ENCODE assay signal across 1 cellular context in the genomic region with DNA sequence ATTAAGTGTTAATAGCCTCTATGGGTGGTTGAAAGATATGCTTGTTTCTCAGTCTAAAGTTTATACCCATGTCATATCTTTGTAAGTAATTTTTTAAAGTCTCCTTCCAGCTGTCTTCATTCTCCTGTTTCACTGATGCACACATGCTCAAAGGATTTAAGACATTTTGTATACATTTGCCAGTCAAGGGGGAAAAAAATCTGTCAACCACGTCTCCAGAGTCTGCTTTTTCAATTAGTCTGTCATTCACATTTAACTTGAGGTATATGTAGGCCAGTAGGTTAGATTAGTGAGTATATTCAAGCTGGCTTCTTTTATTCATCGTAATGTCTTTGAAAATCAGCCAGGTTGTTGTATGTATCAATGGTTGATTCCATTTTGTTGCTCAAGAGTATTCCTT.
TF ChIP-seq lines count a peak whose summit lies in the region.

No MANE protein-coding gene starts in this region.

TF ChIP-seq in SK-N-SH treated with all-trans-retinoic acid at 6 μM for 48 hours, 23 proteins besides CTCF, POLR2A, EP300 and RAD21 (continued from another document):
- no peak for TF ChIP-seq ESRRG (CRISPR knock-in tag; IDR thresholded peaks at IDR 0.05)
- TF ChIP-seq PPARA (CRISPR knock-in tag; IDR thresholded peaks at IDR 0.05; ENCODE audit: borderline replicate concordance), result no peak
- TF ChIP-seq, protein P1, sequence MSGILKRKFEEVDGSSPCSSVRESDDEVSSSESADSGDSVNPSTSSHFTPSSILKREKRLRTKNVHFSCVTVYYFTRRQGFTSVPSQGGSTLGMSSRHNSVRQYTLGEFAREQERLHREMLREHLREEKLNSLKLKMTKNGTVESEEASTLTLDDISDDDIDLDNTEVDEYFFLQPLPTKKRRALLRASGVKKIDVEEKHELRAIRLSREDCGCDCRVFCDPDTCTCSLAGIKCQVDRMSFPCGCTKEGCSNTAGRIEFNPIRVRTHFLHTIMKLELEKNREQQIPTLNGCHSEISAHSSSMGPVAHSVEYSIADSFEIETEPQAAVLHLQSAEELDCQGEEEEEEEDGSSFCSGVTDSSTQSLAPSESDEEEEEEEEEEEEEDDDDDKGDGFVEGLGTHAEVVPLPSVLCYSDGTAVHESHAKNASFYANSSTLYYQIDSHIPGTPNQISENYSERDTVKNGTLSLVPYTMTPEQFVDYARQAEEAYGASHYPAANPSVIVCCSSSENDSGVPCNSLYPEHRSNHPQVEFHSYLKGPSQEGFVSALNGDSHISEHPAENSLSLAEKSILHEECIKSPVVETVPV (CRISPR knock-in tag; IDR thresholded peaks at IDR 0.05), result no peak
- TF ChIP-seq ARNTL (CRISPR knock-in tag; IDR thresholded peaks at IDR 0.05; ENCODE audit: borderline replicate concordance, low read depth), result no peak
